In the genomic region with DNA sequence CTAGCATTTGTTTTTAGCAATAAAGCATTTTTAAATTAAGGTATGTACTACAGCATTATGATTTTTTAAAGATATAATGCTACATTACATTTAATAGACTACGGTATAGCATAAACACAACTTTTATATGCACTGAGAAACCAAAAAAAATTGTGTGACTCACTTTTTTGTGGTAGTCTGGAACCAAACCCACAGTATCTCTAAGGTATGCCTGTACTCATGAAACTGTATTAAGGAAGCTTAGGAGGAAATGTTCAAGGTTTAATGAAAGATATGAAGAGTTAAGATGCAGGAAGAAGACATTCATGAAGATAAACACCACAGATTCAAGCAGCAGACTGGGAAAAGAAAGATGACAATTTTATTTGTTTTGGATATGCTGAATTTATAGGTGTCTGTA, we compare ENCODE assay signal across 15 cellular contexts. TPM values are rescaled to one million over a fixed set of nuclear protein-coding genes. Genes with fewer than 3 reads are reported as not detected.
DNase-seq lines count a peak whose midpoint lies in the region; ATAC-seq lines count a peak whose summit lies in the region.
"Had no signal": no experiment of that assay in that cellular context is flagged by ENCODE, and none has a peak within 500 bp of the region (broad histone marks: within the 10 kb centered on the region; RNA-seq: fewer than 3 reads in every experiment).

No MANE protein-coding gene starts in this region.

- H3K27me3 Mint-ChIP-seq in activated T-cell treated with anti-CD3 and anti-CD28 coated beads, Interleukin-2, amount 50 U/mL, for 4 hours (ENCODE audit: low read depth) = no peaks in the 10 kb centered on the region
- H3K27me3 Mint-ChIP-seq in activated naive CD8-positive, alpha-beta T cell treated with anti-CD3 and anti-CD28 coated beads, Interleukin-2, amount 50 U/mL, for 24 hours = no peaks in the 10 kb centered on the region
- H3K27me3 Mint-ChIP-seq in stimulated activated naive CD8-positive, alpha-beta T cell treated with anti-CD3 and anti-CD28 coated beads, Interleukin-15, amount 100 ng/mL, for 72 hours = no peaks in the 10 kb centered on the region

- no peak overlapping the region for H3K27ac ChIP-seq in SJCRH30
- H3K27ac ChIP-seq: vagina had no signal

- H3K27ac Mint-ChIP-seq in activated naive CD8-positive, alpha-beta T cell treated with anti-CD3 and anti-CD28 coated beads, Interleukin-2, amount 50 U/mL, for 24 hours = no peak overlapping the region
- H3K27ac Mint-ChIP-seq in stimulated activated naive CD8-positive, alpha-beta T cell treated with anti-CD3 and anti-CD28 coated beads, Interleukin-15, amount 100 ng/mL, for 72 hours = no peak overlapping the region

- no peaks in the 10 kb centered on the region for H3K4me1 ChIP-seq in SJCRH30

- H3K27me3 ChIP-seq in SJCRH30 = no peaks in the 10 kb centered on the region
- H3K27me3 ChIP-seq: gastroesophageal sphincter, vagina had no signal

- no peak overlapping the region for H3K4me3 Mint-ChIP-seq in activated T-cell treated with anti-CD3 and anti-CD28 coated beads, Interleukin-2, amount 50 U/mL, for 4 hours
- H3K4me3 Mint-ChIP-seq in activated naive CD8-positive, alpha-beta T cell treated with anti-CD3 and anti-CD28 coated beads, Interleukin-2, amount 50 U/mL, for 24 hours = no peak overlapping the region
- peak overlapping the region; percentile 5 to 37 for H3K4me3 Mint-ChIP-seq in stimulated activated naive CD8-positive, alpha-beta T cell treated with anti-CD3 and anti-CD28 coated beads, Interleukin-15, amount 100 ng/mL, for 72 hours

- peaks cover 79% of the 10 kb centered on the region for H3K4me1 Mint-ChIP-seq in activated T-cell treated with anti-CD3 and anti-CD28 coated beads, Interleukin-2, amount 50 U/mL, for 4 hours (ENCODE audit: low read depth)
- peaks cover 73% of the 10 kb centered on the region for H3K4me1 Mint-ChIP-seq in activated naive CD8-positive, alpha-beta T cell treated with anti-CD3 and anti-CD28 coated beads, Interleukin-2, amount 50 U/mL, for 24 hours
- peaks cover 47% of the 10 kb centered on the region for H3K4me1 Mint-ChIP-seq in stimulated activated naive CD8-positive, alpha-beta T cell treated with anti-CD3 and anti-CD28 coated beads, Interleukin-15, amount 100 ng/mL, for 72 hours

- no peak overlapping the region for H3K4me3 ChIP-seq in SJCRH30
- H3K4me3 ChIP-seq: gastroesophageal sphincter, vagina had no signal

- no peak for DNase-seq in activated T-cell treated with anti-CD3 and anti-CD28 coated beads, Interleukin-2, amount 50 U/mL, for 4 hours
- DNase-seq in activated T-cell treated with anti-CD3 and anti-CD28 coated beads, Interleukin-2, amount 50 U/mL, for 1 hour = no peak
- DNase-seq in activated naive CD8-positive, alpha-beta T cell treated with anti-CD3 and anti-CD28 coated beads, Interleukin-2, amount 50 U/mL, for 24 hours = no peak
- DNase-seq in glomerular visceral epithelial cell (ENCODE audit: extremely low spot score) (peak; percentile 52), NCI-H128 (lab: John Stamatoyannopoulos, UW; ENCODE audit: unreplicated experiment) (no peak), SJCRH30 (no peak), NCI-H146 (lab: John Stamatoyannopoulos, UW) (no peak)
- no peak for DNase-seq in stimulated activated naive CD8-positive, alpha-beta T cell treated with anti-CD3 and anti-CD28 coated beads, Interleukin-15, amount 100 ng/mL, for 72 hours
- DNase-seq: activated CD4-positive, alpha-beta T cell treated with anti-CD3 and anti-CD28 coated beads for 48 hours; activated naive CD4-positive, alpha-beta T cell treated with Interleukin-2 at 50 U/mL for 16 hours; Karpas-422; NCI-H2107; occipital lobe had no signal

- no peaks in the 10 kb centered on the region for H3K9me3 ChIP-seq in SJCRH30 (replicated peaks)
- H3K9me3 ChIP-seq: gastroesophageal sphincter, vagina had no signal

- H3K36me3 Mint-ChIP-seq in activated T-cell treated with anti-CD3 and anti-CD28 coated beads, Interleukin-2, amount 50 U/mL, for 4 hours (ENCODE audit: insufficient read depth) = peaks cover 10% of the 10 kb centered on the region
- H3K36me3 Mint-ChIP-seq in activated naive CD8-positive, alpha-beta T cell treated with anti-CD3 and anti-CD28 coated beads, Interleukin-2, amount 50 U/mL, for 24 hours (ENCODE audit: low read depth) = peaks cover 8% of the 10 kb centered on the region

- H3K9me3 Mint-ChIP-seq in activated T-cell treated with anti-CD3 and anti-CD28 coated beads, Interleukin-2, amount 50 U/mL, for 4 hours = no peaks in the 10 kb centered on the region
- no peaks in the 10 kb centered on the region for H3K9me3 Mint-ChIP-seq in activated naive CD8-positive, alpha-beta T cell treated with anti-CD3 and anti-CD28 coated beads, Interleukin-2, amount 50 U/mL, for 24 hours
- H3K9me3 Mint-ChIP-seq in stimulated activated naive CD8-positive, alpha-beta T cell treated with anti-CD3 and anti-CD28 coated beads, Interleukin-15, amount 100 ng/mL, for 72 hours = peaks cover 0 to 5% of the 10 kb centered on the region in 2 donors

- H3K36me3 ChIP-seq in SJCRH30 = no peaks in the 10 kb centered on the region; the same call in none of the 2 replicates
- H3K36me3 ChIP-seq: gastroesophageal sphincter, vagina had no signal

- peak; percentile 66 to 75 for ATAC-seq in activated T-cell treated with anti-CD3 and anti-CD28 coated beads, Interleukin-2, amount 50 U/mL, for 4 hours
- ATAC-seq in activated naive CD8-positive, alpha-beta T cell treated with anti-CD3 and anti-CD28 coated beads, Interleukin-2, amount 50 U/mL, for 24 hours = peak; percentile 81
- ATAC-seq in stimulated activated naive CD8-positive, alpha-beta T cell treated with anti-CD3 and anti-CD28 coated beads, Interleukin-15, amount 100 ng/mL, for 72 hours = peak; percentile 71
- ATAC-seq: gastroesophageal sphincter had no signal

RNA-seq across cellular contexts. Expression of gene PPP1R12A, which starts 51.7 kb away (rescaled TPM):
- total RNA-seq in activated T-cell treated with anti-CD3 and anti-CD28 coated beads, Interleukin-2, amount 50 U/mL, for 4 hours = 10 to 100 TPM; 51.0 to 62.5 (median 56.8) TPM
- total RNA-seq in SJCRH30 (2014; rRNA removed; shearing (Covaris generic)) = 77.5 and 98.3 TPM in 2 replicates

Comparison
In these comparisons a context has a peak if more than half of its experiments do, and no peak if none do; other contexts are left out.
1. H3K4me3 Mint-ChIP-seq: peak in stimulated activated naive CD8-positive, alpha-beta T cell treated with anti-CD3 and anti-CD28 coated beads, Interleukin-15, amount 100 ng/mL, for 72 hours (2 of 2); none in activated T-cell treated with anti-CD3 and anti-CD28 coated beads, Interleukin-2, amount 50 U/mL, for 4 hours (single experiment) and activated naive CD8-positive, alpha-beta T cell treated with anti-CD3 and anti-CD28 coated beads, Interleukin-2, amount 50 U/mL, for 24 hours (single experiment).
2. Peak in every context shown above with its lines, with median percentiles within 50 percentile points of each other: ATAC-seq.